9 cellular contexts compared by ENCODE assay signal in the genomic region with DNA sequence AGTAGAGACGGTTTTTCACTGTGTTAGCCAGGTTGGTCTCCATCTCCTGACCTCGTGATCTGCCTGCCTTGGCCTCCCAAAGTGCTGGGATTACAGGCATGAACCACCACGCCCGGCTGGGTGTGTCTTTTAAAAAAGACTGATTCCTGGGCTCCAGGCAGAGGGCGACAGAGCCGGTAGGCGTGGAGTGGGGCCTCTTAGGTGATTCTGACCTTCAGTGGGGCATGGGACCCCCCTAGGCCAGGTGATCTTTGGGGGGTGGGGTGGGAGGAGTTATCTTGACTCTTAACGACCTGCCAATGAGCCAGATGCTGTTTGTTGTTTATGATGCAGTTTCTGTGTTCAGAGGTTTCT. TPM values are rescaled to one million over a fixed set of nuclear protein-coding genes. Genes with fewer than 3 reads are reported as not detected.
DNase-seq lines count a peak whose midpoint lies in the region; ATAC-seq and TF ChIP-seq lines count a peak whose summit lies in the region.
"Had no signal": no experiment of that assay in that cellular context is flagged by ENCODE, and none has a peak within 500 bp of the region (broad histone marks: within the 10 kb centered on the region; RNA-seq: fewer than 3 reads in every experiment).

No MANE protein-coding gene starts in this region.

- peaks cover 96% of the 10 kb centered on the region for H3K4me1 Mint-ChIP-seq in activated CD4-positive, alpha-beta T cell treated with anti-CD3 and anti-CD28 coated beads, Interleukin-2, amount 10 ng/mL, durations not matched to agents 7 days and 5 days

- no peak overlapping the region for H3K4ac ChIP-seq in mesenchymal stem cell (ENCODE audit: low read depth in 1 of 2, low read length in 2 of 2)

- peak overlapping the region; percentile 61 for H3K4me3 Mint-ChIP-seq in activated CD4-positive, alpha-beta T cell treated with anti-CD3 and anti-CD28 coated beads, Interleukin-2, amount 10 ng/mL, durations not matched to agents 7 days and 5 days

- intact Hi-C loops in tibial artery (cut with DNase I; ENCODE audit: low total_unique reads): no loop called here

- peaks cover 4% of the 10 kb centered on the region for H3K9me3 Mint-ChIP-seq in activated CD4-positive, alpha-beta T cell treated with anti-CD3 and anti-CD28 coated beads, Interleukin-2, amount 10 ng/mL, durations not matched to agents 7 days and 5 days

- peak overlapping the region; percentile 93 for H3K27ac Mint-ChIP-seq in activated CD4-positive, alpha-beta T cell treated with anti-CD3 and anti-CD28 coated beads, Interleukin-2, amount 10 ng/mL, durations not matched to agents 7 days and 5 days

- H3K4me1 ChIP-seq in mesenchymal stem cell (ENCODE audit: control insufficient read depth, insufficient read depth, low read depth, low read length) (peaks cover 13% of the 10 kb centered on the region), tibial artery (peaks cover 0 to 71% (median 62%) of the 10 kb centered on the region in 4 donors)

- no peak overlapping the region for H3K23ac ChIP-seq in mesenchymal stem cell (ENCODE audit: low read length in 2 of 2)

- peak overlapping the region; percentile 36 for H4K8ac ChIP-seq in mesenchymal stem cell (ENCODE audit: low read length)

- H3K18ac ChIP-seq in mesenchymal stem cell (ENCODE audit: low read depth in 1 of 2, low read length in 2 of 2): peak overlapping the region in 1 of 2 experiments; percentile 88

- H2BK12ac ChIP-seq in mesenchymal stem cell (ENCODE audit: low read length in 2 of 2): peak overlapping the region in 1 of 2 experiments; percentile 65

- no peaks in the 10 kb centered on the region for H3K36me3 ChIP-seq in mesenchymal stem cell (ENCODE audit: control insufficient read depth in 1 of 2, insufficient read depth in 2 of 2, low read depth in 1 of 2, low read length in 2 of 2)
- no peaks in the 10 kb centered on the region for H3K36me3 ChIP-seq in tibial artery

- no peak overlapping the region for H3K9ac ChIP-seq in mesenchymal stem cell (ENCODE audit: low read length)

- no peak for TF ChIP-seq CTCF in tibial artery (IDR thresholded peaks at IDR 0.05)

- H3K9me3 ChIP-seq in mesenchymal stem cell (ENCODE audit: control insufficient read depth, low read length): no peaks in the 10 kb centered on the region
- H3K9me3 ChIP-seq in tibial artery: no peaks in the 10 kb centered on the region
- H3K9me3 ChIP-seq: lower lobe of right lung had no signal

- H3K79me1 ChIP-seq in mesenchymal stem cell (replicated peaks; ENCODE audit: low read length, poor library complexity, severe bottlenecking): no peaks in the 10 kb centered on the region

- no peak overlapping the region for H3K14ac ChIP-seq in mesenchymal stem cell (ENCODE audit: low read length in 2 of 2)

- 59% methylated on average over 8 of the region's 8 CpGs for WGBS in mesenchymal stem cell

- ATAC-seq in HG02884 (IDR thresholded peaks at IDR 0.05; ENCODE audit: unreplicated experiment): no peak
- ATAC-seq in HG03135 (IDR thresholded peaks at IDR 0.05; ENCODE audit: unreplicated experiment): no peak

- no peak overlapping the region for H2BK5ac ChIP-seq in mesenchymal stem cell (ENCODE audit: low read depth, low read length, poor library complexity, severe bottlenecking)

- H2BK15ac ChIP-seq in mesenchymal stem cell (ENCODE audit: low read depth, poor library complexity, severe bottlenecking): no peak overlapping the region

- no peak for DNase-seq in activated CD4-positive, alpha-beta T cell treated with anti-CD3 and anti-CD28 coated beads, Interleukin-2, amount 10 ng/mL, durations not matched to agents 7 days and 5 days
- DNase-seq in activated CD4-positive, alpha-beta T cell treated with anti-CD3 and anti-CD28 coated beads, Interleukin-2, amount 50 U/mL, for 4 hours: no peak
- DNase-seq in mesenchymal stem cell (no peak), tibial artery (no peak), mucosa of gallbladder (ENCODE audit: low spot score) (no peak)
- DNase-seq: lower lobe of right lung had no signal

- H3K4me2 ChIP-seq in mesenchymal stem cell (ENCODE audit: low read length, poor library complexity, severe bottlenecking): no peak overlapping the region

- H3K27ac ChIP-seq in angular gyrus (ENCODE audit: low read depth, low read length): peak overlapping the region; percentile 84
- no peak overlapping the region for H3K27ac ChIP-seq in mesenchymal stem cell (ENCODE audit: low read length, poor library complexity, severe bottlenecking)
- H3K27ac ChIP-seq in tibial artery: peak overlapping the region; percentile 76 to 79

- H2AFZ ChIP-seq in mesenchymal stem cell (ENCODE audit: low read depth, low read length): no peak overlapping the region

- H3K4me3 ChIP-seq in mesenchymal stem cell (ENCODE audit: insufficient read depth in 1 of 2, low read depth in 1 of 2, low read length in 2 of 2): no peak overlapping the region
- no peak overlapping the region for H3K4me3 ChIP-seq in tibial artery
- H3K4me3 ChIP-seq: lower lobe of right lung had no signal

- no peak overlapping the region for H2AK5ac ChIP-seq in mesenchymal stem cell (ENCODE audit: low read length, severe bottlenecking)

- H3K27me3 Mint-ChIP-seq in activated CD4-positive, alpha-beta T cell treated with anti-CD3 and anti-CD28 coated beads, Interleukin-2, amount 10 ng/mL, durations not matched to agents 7 days and 5 days: no peaks in the 10 kb centered on the region

- peaks cover 60% of the 10 kb centered on the region for H3K36me3 Mint-ChIP-seq in activated CD4-positive, alpha-beta T cell treated with anti-CD3 and anti-CD28 coated beads, Interleukin-2, amount 10 ng/mL, durations not matched to agents 7 days and 5 days (ENCODE audit: low read depth)

- POLR2A ChIA-PET in activated CD4-positive, alpha-beta T cell treated with anti-CD3 and anti-CD28 coated beads, Interleukin-2, amount 10 ng/mL, durations not matched to agents 7 days and 5 days (lab: Charles Lee): no interaction called here

- CTCF ChIA-PET in activated CD4-positive, alpha-beta T cell treated with anti-CD3 and anti-CD28 coated beads, Interleukin-2, amount 10 ng/mL, durations not matched to agents 7 days and 5 days (lab: Charles Lee): interaction anchor here (0.5 to 4.9 kb wide), 4 partner anchors 12 to 47 kb away, joined by 3 to 27 read pairs (median 6); partner anchors contain the start of genes SORL1 and SORL1-AS1

- H3K27me3 ChIP-seq in mesenchymal stem cell (ENCODE audit: control insufficient read depth in 1 of 2, insufficient read depth in 1 of 2, low read length in 2 of 2): peaks cover 0 to 12% of the 10 kb centered on the region in 2 experiments
- no peaks in the 10 kb centered on the region for H3K27me3 ChIP-seq in tibial artery

- peak overlapping the region; percentile 50 for H2BK120ac ChIP-seq in mesenchymal stem cell (ENCODE audit: low read depth, low read length)

- no peak overlapping the region for H4K91ac ChIP-seq in mesenchymal stem cell (ENCODE audit: low read length)

RNA-seq across cellular contexts. Expression of gene SORL1, which starts 13.6 kb away (rescaled TPM):
- total RNA-seq in activated CD4-positive, alpha-beta T cell treated with anti-CD3 and anti-CD28 coated beads, Interleukin-2, amount 10 ng/mL, durations not matched to agents 7 days and 5 days: 100 to 1,000 TPM; 197 to 207 TPM
- polyA plus RNA-seq in mesenchymal stem cell (2013, experiment 1 of 2): 0.58 TPM
- polyA plus RNA-seq in mesenchymal stem cell (2013, experiment 2 of 2): 0.56 TPM
- total RNA-seq in mucosa of gallbladder: 71.3 TPM
